In genomic region chr3:172038823-172039222, GRCh38 we compare ENCODE assay signal across 8 cellular contexts. TPM values are rescaled to one million over a fixed set of nuclear protein-coding genes. Genes with fewer than 3 reads are reported as not detected.
DNase-seq lines count a peak whose midpoint lies in the region; ATAC-seq and TF ChIP-seq lines count a peak whose summit lies in the region.

No MANE protein-coding gene starts in this region.

- intact Hi-C loops in thyroid gland (cut with DNase I), result loop anchor here (5.0 kb wide), 1 partner anchor 293 kb away; no protein-coding TSS in a partner anchor

- 63% methylated on average over 7 of the region's 7 CpGs for WGBS in thyroid gland, 2 donors

- TF ChIP-seq CTCF in thyroid gland (IDR thresholded peaks at IDR 0.05), result no peak

- TF ChIP-seq POLR2A in thyroid gland (IDR thresholded peaks at IDR 0.05), result no peak

- H3K36me3 ChIP-seq in iPS-20b (ENCODE audit: insufficient read depth, low read depth, low read length) (no peaks in the 10 kb centered on the region), thyroid gland (no peaks in the 10 kb centered on the region)

- H3K4me1 ChIP-seq in iPS-20b (ENCODE audit: insufficient read depth, low read length) (peaks cover 16% of the 10 kb centered on the region), thyroid gland (peaks cover 7 to 23% of the 10 kb centered on the region in 2 donors)

- peak overlapping the region; percentile 47; the same call in 1 of the 2 replicates for H3K9ac ChIP-seq in iPS-20b (ENCODE audit: low read depth, low read length)

- H3K4me3 Mint-ChIP-seq in activated T-cell treated with anti-CD3 and anti-CD28 coated beads, Interleukin-2, amount 50 U/mL, for 72 hours, result peak overlapping the region; percentile 97
- H3K4me3 Mint-ChIP-seq in activated T-helper 17 cell treated with anti-CD3 and anti-CD28 coated beads, Interleukin-2, amount 50 U/mL, for 72 hours, result peak overlapping the region; percentile 88

- ATAC-seq in activated T-cell treated with anti-CD3 and anti-CD28 coated beads, Interleukin-2, amount 50 U/mL, for 72 hours (replicated peaks in 1 of 2), result no peak
- ATAC-seq in activated T-helper 17 cell treated with anti-CD3 and anti-CD28 coated beads, Interleukin-2, amount 50 U/mL, for 72 hours (replicated peaks), result no peak
- no peak for ATAC-seq in GM19324 (IDR thresholded peaks at IDR 0.05; ENCODE audit: low FRiP score, unreplicated experiment)
- no peak for ATAC-seq in GM19395 (IDR thresholded peaks at IDR 0.05; ENCODE audit: unreplicated experiment)

- H3K27ac Mint-ChIP-seq in activated T-cell treated with anti-CD3 and anti-CD28 coated beads, Interleukin-2, amount 50 U/mL, for 72 hours, result peak overlapping the region; percentile 97
- H3K27ac Mint-ChIP-seq in activated T-helper 17 cell treated with anti-CD3 and anti-CD28 coated beads, Interleukin-2, amount 50 U/mL, for 72 hours, result peak overlapping the region; percentile 97

- H3K9me3 Mint-ChIP-seq in activated T-cell treated with anti-CD3 and anti-CD28 coated beads, Interleukin-2, amount 50 U/mL, for 72 hours, result no peaks in the 10 kb centered on the region
- no peaks in the 10 kb centered on the region for H3K9me3 Mint-ChIP-seq in activated T-helper 17 cell treated with anti-CD3 and anti-CD28 coated beads, Interleukin-2, amount 50 U/mL, for 72 hours

- H3K27me3 ChIP-seq in iPS-20b (ENCODE audit: insufficient read depth, low read length), result no peaks in the 10 kb centered on the region
- H3K27me3 ChIP-seq in thyroid gland, result no peaks in the 10 kb centered on the region

- no peaks in the 10 kb centered on the region for H3K27me3 Mint-ChIP-seq in activated T-cell treated with anti-CD3 and anti-CD28 coated beads, Interleukin-2, amount 50 U/mL, for 72 hours (ENCODE audit: low read depth)
- H3K27me3 Mint-ChIP-seq in activated T-helper 17 cell treated with anti-CD3 and anti-CD28 coated beads, Interleukin-2, amount 50 U/mL, for 72 hours, result no peaks in the 10 kb centered on the region

- H3K4me1 Mint-ChIP-seq in activated T-cell treated with anti-CD3 and anti-CD28 coated beads, Interleukin-2, amount 50 U/mL, for 72 hours (ENCODE audit: low read depth), result peaks cover 48% of the 10 kb centered on the region
- H3K4me1 Mint-ChIP-seq in activated T-helper 17 cell treated with anti-CD3 and anti-CD28 coated beads, Interleukin-2, amount 50 U/mL, for 72 hours, result peaks cover 6% of the 10 kb centered on the region

- H3K36me3 Mint-ChIP-seq in activated T-cell treated with anti-CD3 and anti-CD28 coated beads, Interleukin-2, amount 50 U/mL, for 72 hours (ENCODE audit: insufficient read depth in 2 of 2), result peaks cover 3 to 4% of the 10 kb centered on the region in 2 donors
- H3K36me3 Mint-ChIP-seq in activated T-helper 17 cell treated with anti-CD3 and anti-CD28 coated beads, Interleukin-2, amount 50 U/mL, for 72 hours (ENCODE audit: low read depth), result peaks cover 6% of the 10 kb centered on the region

- H3K9me3 ChIP-seq in iPS-20b (ENCODE audit: insufficient read depth, low read depth, low read length), result no peaks in the 10 kb centered on the region
- H3K9me3 ChIP-seq in thyroid gland, result no peaks in the 10 kb centered on the region

- H3K27ac ChIP-seq in iPS-20b (ENCODE audit: low read length) (no peak overlapping the region), thyroid gland (peak overlapping the region; percentile 39 to 98 (median 94))

- H3K4me3 ChIP-seq in iPS-20b (ENCODE audit: low read length) (peak overlapping the region; percentile 80), thyroid gland (replicated peaks in 1 of 3) (peak overlapping the region in 1 of 3 donors; percentile 94)

- DNase-seq in activated T-cell treated with anti-CD3 and anti-CD28 coated beads, Interleukin-2, amount 50 U/mL, for 72 hours, result no peak
- no peak for DNase-seq in activated T-cell treated with anti-CD3 and anti-CD28 coated beads, Interleukin-2, amount 50 U/mL, for 1 hour
- DNase-seq in thyroid gland, result peak in 1 of 2 donors; percentile 21
- no peak for DNase-seq in NCI-H146 (lab: John Stamatoyannopoulos, UW)

RNA-seq across cellular contexts. Expression of gene FNDC3B, which starts 0.6 kb away (rescaled TPM):
- 10 to 100 TPM; 12.0 to 17.7 TPM for total RNA-seq in activated T-cell treated with anti-CD3 and anti-CD28 coated beads, Interleukin-2, amount 50 U/mL, for 72 hours
- 10 to 100 TPM; 17.6 to 17.9 TPM for total RNA-seq in activated T-helper 17 cell treated with anti-CD3 and anti-CD28 coated beads, Interleukin-2, amount 50 U/mL, for 72 hours
- total RNA-seq in thyroid gland, result 100 to 1,000 TPM; 118 to 172 (median 146) TPM

Comparison
In these comparisons a context has a peak if more than half of its experiments do, and no peak if none do; other contexts are left out.
1. RNA of gene FNDC3B, which starts 0.6 kb away (total RNA-seq): 118 to 172 TPM in thyroid gland; 17.6 to 17.9 TPM in activated T-helper 17 cell treated with anti-CD3 and anti-CD28 coated beads, Interleukin-2, amount 50 U/mL, for 72 hours and 12.0 to 17.7 TPM in activated T-cell treated with anti-CD3 and anti-CD28 coated beads, Interleukin-2, amount 50 U/mL, for 72 hours; every median in the first group is over 4 times any median in the second.